In the genomic region with DNA sequence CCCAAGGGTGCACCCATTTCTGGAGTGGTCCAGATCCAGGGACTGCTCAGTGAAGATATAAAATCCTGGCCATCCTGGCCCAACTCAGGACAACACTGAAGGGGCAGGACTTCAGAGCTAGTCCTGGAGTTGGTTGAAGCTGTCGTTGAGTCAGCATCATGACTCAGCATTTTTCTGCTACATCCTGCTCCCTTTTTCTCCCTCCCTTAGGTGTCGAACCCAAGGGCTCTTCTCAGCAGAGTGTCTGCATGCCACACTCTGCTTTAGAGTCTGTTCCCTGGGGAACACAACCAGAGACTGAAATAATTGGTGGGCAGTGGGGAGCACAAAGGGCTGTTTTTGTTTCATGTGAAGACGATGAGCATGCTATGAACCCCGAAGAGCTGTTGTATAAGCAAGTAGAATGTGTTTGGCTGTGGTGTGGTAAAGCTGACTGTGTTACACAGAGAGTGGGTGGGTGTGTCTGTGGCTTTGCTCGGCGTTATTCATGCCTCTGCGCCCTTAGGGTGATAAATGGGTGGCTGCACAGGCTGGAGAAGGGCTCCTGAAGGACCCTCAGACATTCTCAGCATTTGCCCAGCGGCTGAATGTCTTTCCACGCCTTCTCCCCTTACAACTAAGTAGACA, we compare ENCODE assay signal across 8 cellular contexts.
DNase-seq lines count a peak whose midpoint lies in the region; ATAC-seq and TF ChIP-seq lines count a peak whose summit lies in the region.

No MANE protein-coding gene starts in this region.

- H2AFZ ChIP-seq in PC-9, result peak overlapping the region; percentile 68; the same call in 1 of the 2 replicates

- CTCF ChIA-PET in A673 (lab: Charles Lee) (no interaction called here), PC-9 (lab: Charles Lee) (no interaction called here)

- BruUV-seq in A673 (replicated peaks; lab: Mats Ljungman, UMichigan) (no TSS peak), PC-9 (replicated peaks; lab: Mats Ljungman, UMichigan) (TSS peak; percentile 72)

- H3K36me3 ChIP-seq in A673 (ENCODE audit: insufficient read depth, low read length, poor library complexity, severe bottlenecking) (no peaks in the 10 kb centered on the region), PC-9 (ENCODE audit: low read depth) (no peaks in the 10 kb centered on the region), ovary (no peaks in the 10 kb centered on the region)

- peak; percentile 59 for ATAC-seq in GM18502 (IDR thresholded peaks at IDR 0.05; ENCODE audit: poor library complexity, unreplicated experiment)
- peak; percentile 78 for ATAC-seq in stimulated activated naive CD8-positive, alpha-beta T cell treated with anti-CD3 and anti-CD28 coated beads, Interleukin-15, Interleukin-2, amounts not matched to agents 100 U/mL and 50 U/mL, for 24 hours
- ATAC-seq in left cardiac atrium, result no peak
- no peak for ATAC-seq in HG03354 (IDR thresholded peaks at IDR 0.05; ENCODE audit: poor library complexity, severe bottlenecking, unreplicated experiment)

- H3K27ac ChIP-seq in A673 (ENCODE audit: low read depth, low read length, poor library complexity, severe bottlenecking) (peak overlapping the region; percentile 57), PC-9 (peak overlapping the region; percentile 53), ovary (no peak overlapping the region)

- no peaks in the 10 kb centered on the region for H3K9me2 ChIP-seq in PC-9 (ENCODE audit: insufficient read depth)

- H3K79me2 ChIP-seq in PC-9 (ENCODE audit: low read depth), result no peaks in the 10 kb centered on the region

- H3F3A ChIP-seq in PC-9 (ENCODE audit: insufficient read depth, low read depth), result no peaks in the 10 kb centered on the region

- H3K9me3 ChIP-seq in A673 (ENCODE audit: low read depth, low read length, poor library complexity, severe bottlenecking) (no peaks in the 10 kb centered on the region), PC-9 (ENCODE audit: insufficient read depth, low read depth) (no peaks in the 10 kb centered on the region), ovary (no peaks in the 10 kb centered on the region)

- DNase-seq in A673 (ENCODE audit: low spot score), result peak; percentile 59
- DNase-seq in PC-9, result peak; percentile 49 to 53
- peak; percentile 79 for DNase-seq in fibroblast of the aortic adventitia (ENCODE audit: low read depth)
- DNase-seq in stimulated activated naive CD8-positive, alpha-beta T cell treated with anti-CD3 and anti-CD28 coated beads, Interleukin-15, Interleukin-2, amounts not matched to agents 100 U/mL and 50 U/mL, for 24 hours, result no peak
- DNase-seq in left cardiac atrium, result no peak
- DNase-seq in ovary, result no peak

- no peak for TF ChIP-seq POLR2A in ovary (IDR thresholded peaks at IDR 0.05)

- H3K4me1 ChIP-seq in A673 (ENCODE audit: insufficient read depth, low read length, poor library complexity, severe bottlenecking) (peaks cover 36% of the 10 kb centered on the region), PC-9 (replicated peaks; ENCODE audit: insufficient read depth) (peaks cover 18% of the 10 kb centered on the region), ovary (ENCODE audit: insufficient read depth) (no peaks in the 10 kb centered on the region)

- H3K4me2 ChIP-seq in PC-9, result peak overlapping the region; percentile 69

- TF ChIP-seq EP300 in ovary (IDR thresholded peaks at IDR 0.05), result no peak

- no peak overlapping the region for H3K4me3 ChIP-seq in A673 (ENCODE audit: low read depth, low read length, poor library complexity, severe bottlenecking)
- H3K4me3 ChIP-seq in PC-9, result peak overlapping the region; percentile 9; the same call in 1 of the 2 replicates
- H3K4me3 ChIP-seq in fibroblast of the aortic adventitia (ENCODE audit: low read depth, low read length), result no peak overlapping the region
- H3K4me3 ChIP-seq in ovary, result no peak overlapping the region

- POLR2A ChIA-PET in A673 (lab: Charles Lee; ENCODE audit: low non-redundant PET) (interaction anchor here (0.6 kb wide), 1 partner anchor 422 kb away, joined by 6 read pairs; no protein-coding TSS in a partner anchor), PC-9 (lab: Charles Lee; ENCODE audit: unreplicated experiment) (interaction anchor here (0.5 to 0.6 kb wide), 2 partner anchors 38 to 105 kb away, joined by 3 to 4 read pairs; no protein-coding TSS in a partner anchor)

- WGBS in ovary, 3 donors, result 60 to 68% (median 68%) methylated on average over 9 of the region's 9 CpGs

- H3K27me3 ChIP-seq in A673 (replicated peaks; ENCODE audit: insufficient read depth, low read depth, low read length, poor library complexity) (no peaks in the 10 kb centered on the region), PC-9 (ENCODE audit: insufficient read depth, low read depth) (no peaks in the 10 kb centered on the region), ovary (no peaks in the 10 kb centered on the region)

- intact Hi-C loops in A673 (cut with micrococcal nuclease; ENCODE audit: unreplicated experiment) (loop anchor here (5.0 kb wide), 1 partner anchor 81 kb away; no protein-coding TSS in a partner anchor), PC-9 (cut with micrococcal nuclease; ENCODE audit: unreplicated experiment) (loop anchor here (1.0 kb wide), 1 partner anchor 16 kb away; no protein-coding TSS in a partner anchor), left cardiac atrium (cut with DNase I) (no loop called here), ovary (cut with DNase I) (no loop called here)

- TF ChIP-seq CTCF in A673 (conservative IDR thresholded peaks at IDR 0.05; ENCODE audit: low read depth, low read length) (no peak), PC-9 (conservative IDR thresholded peaks at IDR 0.05) (no peak), fibroblast of the aortic adventitia (IDR thresholded peaks at IDR 0.05; ENCODE audit: insufficient read depth, low read length) (no peak), ovary (IDR thresholded peaks at IDR 0.05) (no peak)

- no peaks in the 10 kb centered on the region for H4K20me1 ChIP-seq in PC-9 (ENCODE audit: insufficient read depth)

Comparison
In these comparisons a context has a peak if more than half of its experiments do, and no peak if none do; other contexts are left out.
1. DNase-seq: peak in A673 (single experiment), PC-9 (2 of 2) and fibroblast of the aortic adventitia (single experiment); none in stimulated activated naive CD8-positive, alpha-beta T cell treated with anti-CD3 and anti-CD28 coated beads, Interleukin-15, Interleukin-2, amounts not matched to agents 100 U/mL and 50 U/mL, for 24 hours (single experiment), left cardiac atrium (single experiment) and ovary (0 of 5).
2. H3K27ac ChIP-seq: peak in A673 (single experiment) and PC-9 (single experiment); none in ovary (0 of 2).
3. ATAC-seq: peak in GM18502 (single experiment) and stimulated activated naive CD8-positive, alpha-beta T cell treated with anti-CD3 and anti-CD28 coated beads, Interleukin-15, Interleukin-2, amounts not matched to agents 100 U/mL and 50 U/mL, for 24 hours (single experiment); none in left cardiac atrium (0 of 2) and HG03354 (single experiment).
4. intact Hi-C loops: an anchor here in A673 (5.0 kb wide) and PC-9 (1.0 kb wide); none called in left cardiac atrium and ovary.